ENCODE assay signal across 10 cellular contexts in the genomic region with DNA sequence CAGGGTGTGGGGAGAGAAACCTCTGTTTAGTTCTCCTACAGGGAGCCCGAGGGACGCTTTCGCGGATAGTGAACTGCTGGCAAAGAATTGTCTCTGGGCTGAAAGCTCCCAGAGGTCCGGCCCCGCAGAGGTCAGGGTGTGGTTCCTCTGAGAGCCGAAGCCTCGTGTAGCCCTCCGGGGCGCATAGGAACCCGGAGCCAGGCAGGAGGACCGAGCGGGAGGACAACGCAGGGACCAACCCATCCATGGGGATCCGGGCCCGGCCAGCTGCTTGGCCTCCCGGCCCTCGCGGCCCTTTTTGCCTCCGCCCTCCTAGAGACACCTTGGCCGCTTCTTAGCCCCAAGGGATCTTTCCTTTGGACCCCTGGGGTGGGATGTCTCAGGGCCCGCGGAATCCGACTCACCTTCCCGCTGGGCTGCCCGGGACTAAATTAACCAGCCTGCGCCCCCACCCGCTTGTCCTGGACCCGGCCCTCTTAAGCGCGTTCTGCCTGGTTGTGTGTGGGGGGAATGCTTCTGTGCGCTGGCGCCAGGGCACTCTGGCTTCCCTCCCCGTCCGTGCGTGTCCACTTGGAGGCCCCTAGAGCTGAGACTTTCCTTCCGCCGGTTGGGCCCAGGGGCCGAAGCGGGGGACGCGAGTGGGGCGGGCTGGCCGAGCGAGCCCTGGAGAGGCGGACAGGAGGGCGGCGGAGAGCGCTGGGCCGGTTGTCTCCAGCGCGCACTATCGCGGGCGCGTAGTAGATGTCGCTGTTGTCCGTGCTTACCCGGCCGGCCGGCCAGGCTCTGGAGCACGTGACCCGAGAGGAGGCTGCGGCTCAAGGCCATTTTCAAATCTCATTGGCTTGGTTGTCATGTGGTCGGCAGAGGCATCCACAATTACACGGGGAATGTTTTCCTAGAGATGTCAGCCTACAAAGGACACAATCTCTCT. TPM values are rescaled to one million over a fixed set of nuclear protein-coding genes. Genes with fewer than 3 reads are reported as not detected.
DNase-seq lines count a peak whose midpoint lies in the region; ATAC-seq, FAIRE-seq and TF ChIP-seq lines count a peak whose summit lies in the region.
"Had no signal": no experiment of that assay in that cellular context is flagged by ENCODE, and none has a peak within 500 bp of the region (broad histone marks: within the 10 kb centered on the region; RNA-seq: fewer than 3 reads in every experiment).

A gene (plus strand): TSS at position 896 of the 931 bp plus-strand sequence. CDS start 56 bp downstream, outside the sequence.

- WGBS in HepG2 (ENCODE audit: low lambda C conversion rate), result 46% methylated on average over 57 of the region's 66 CpGs

- POLR2A ChIA-PET in activated CD4-positive, alpha-beta memory T cell treated with anti-CD3 and anti-CD28 coated beads, Interleukin-2, amount 10 ng/mL, durations not matched to agents 7 days and 5 days (lab: Charles Lee), result no interaction called here
- POLR2A ChIA-PET in activated CD4-positive, alpha-beta memory T cell treated with anti-CD3 and anti-CD28 coated beads for 36 hours (lab: Charles Lee), result no interaction called here
- POLR2A ChIA-PET in HepG2 (lab: Yijun Ruan, JAX), result no interaction called here

- CTCF ChIA-PET in activated CD4-positive, alpha-beta memory T cell treated with anti-CD3 and anti-CD28 coated beads, Interleukin-2, amount 10 ng/mL, durations not matched to agents 7 days and 5 days (lab: Charles Lee), result interaction anchor here (1.0 kb wide), 1 partner anchor 16 kb away, joined by 4 read pairs; no protein-coding TSS in a partner anchor
- CTCF ChIA-PET in activated CD4-positive, alpha-beta memory T cell treated with anti-CD3 and anti-CD28 coated beads for 36 hours (lab: Charles Lee), result no interaction called here
- CTCF ChIA-PET in HepG2 (lab: Yijun Ruan, JAX; ENCODE audit: low intra/inter-chr PET ratio, low total read pairs), result no interaction called here

- intact Hi-C loops in activated CD4-positive, alpha-beta memory T cell treated with anti-CD3 and anti-CD28 coated beads for 36 hours (cut with micrococcal nuclease), result no loop called here
- intact Hi-C loops in HepG2 (cut with micrococcal nuclease; ENCODE audit: unreplicated experiment), result no loop called here

- no TSS peak for BruUV-seq in HepG2 (replicated peaks; lab: Mats Ljungman, UMichigan)

- H3K79me2 ChIP-seq in astrocyte (ENCODE audit: insufficient read depth, low read length) (no peaks in the 10 kb centered on the region), HepG2 (ENCODE audit: insufficient read depth, low read length) (no peaks in the 10 kb centered on the region)

- H2AFZ ChIP-seq in astrocyte (ENCODE audit: low read depth, low read length), result no peak within 1 kb of the TSS
- no peak within 1 kb of the TSS for H2AFZ ChIP-seq in HepG2 (ENCODE audit: low read length)

- TF ChIP-seq CTCF in astrocyte (IDR thresholded peaks at IDR 0.05; ENCODE audit: insufficient read depth, low read depth, low read length) (no peak), HepG2 (CRISPR knock-in tag; IDR thresholded peaks at IDR 0.05) (no peak), type B pancreatic cell (conservative IDR thresholded peaks at IDR 0.05) (peak; percentile 51)

- H3K4me2 ChIP-seq in astrocyte (ENCODE audit: low read length) (no peak within 1 kb of the TSS), HepG2 (ENCODE audit: low read depth, low read length) (no peak within 1 kb of the TSS)

- H3K27me3 Mint-ChIP-seq in activated CD4-positive, alpha-beta memory T cell treated with anti-CD3 and anti-CD28 coated beads, Interleukin-2, amount 10 ng/mL, durations not matched to agents 7 days and 5 days, result peaks cover 92% of the 10 kb centered on the region
- peaks cover 90% of the 10 kb centered on the region for H3K27me3 Mint-ChIP-seq in activated CD4-positive, alpha-beta memory T cell treated with anti-CD3 and anti-CD28 coated beads for 36 hours
- peaks cover 90% of the 10 kb centered on the region for H3K27me3 Mint-ChIP-seq in astrocyte (ENCODE audit: low read depth, unreplicated experiment)
- H3K27me3 Mint-ChIP-seq in type B pancreatic cell, result peaks cover 99% of the 10 kb centered on the region

- H3K9ac ChIP-seq in astrocyte (ENCODE audit: low read length) (no peak within 1 kb of the TSS), HepG2 (ENCODE audit: insufficient read depth, low read depth, low read length) (no peak within 1 kb of the TSS)

- H3K4me1 Mint-ChIP-seq in activated CD4-positive, alpha-beta memory T cell treated with anti-CD3 and anti-CD28 coated beads, Interleukin-2, amount 10 ng/mL, durations not matched to agents 7 days and 5 days, result peaks cover 6% of the 10 kb centered on the region
- H3K4me1 Mint-ChIP-seq in activated CD4-positive, alpha-beta memory T cell treated with anti-CD3 and anti-CD28 coated beads for 36 hours (ENCODE audit: low read depth), result peaks cover 3% of the 10 kb centered on the region
- H3K4me1 Mint-ChIP-seq in astrocyte (ENCODE audit: low read depth, unreplicated experiment), result no peaks in the 10 kb centered on the region
- H3K4me1 Mint-ChIP-seq in type B pancreatic cell (ENCODE audit: unreplicated experiment), result no peaks in the 10 kb centered on the region

- no peaks in the 10 kb centered on the region for H4K20me1 ChIP-seq in astrocyte (ENCODE audit: insufficient read depth, low read length)
- no peaks in the 10 kb centered on the region for H4K20me1 ChIP-seq in HepG2 (ENCODE audit: insufficient read depth, low read length)

- H3K27ac Mint-ChIP-seq in activated CD4-positive, alpha-beta memory T cell treated with anti-CD3 and anti-CD28 coated beads, Interleukin-2, amount 10 ng/mL, durations not matched to agents 7 days and 5 days, result peak within 1 kb of the TSS; percentile 35
- H3K27ac Mint-ChIP-seq in activated CD4-positive, alpha-beta memory T cell treated with anti-CD3 and anti-CD28 coated beads for 36 hours, result no peak within 1 kb of the TSS
- H3K27ac Mint-ChIP-seq in astrocyte (ENCODE audit: unreplicated experiment) (peak within 1 kb of the TSS; percentile 84), type B pancreatic cell (no peak within 1 kb of the TSS)

- H3K36me3 Mint-ChIP-seq in activated CD4-positive, alpha-beta memory T cell treated with anti-CD3 and anti-CD28 coated beads, Interleukin-2, amount 10 ng/mL, durations not matched to agents 7 days and 5 days (ENCODE audit: low read depth), result peaks cover 8% of the 10 kb centered on the region
- H3K36me3 Mint-ChIP-seq in activated CD4-positive, alpha-beta memory T cell treated with anti-CD3 and anti-CD28 coated beads for 36 hours, result peaks cover 10% of the 10 kb centered on the region
- peaks cover 5% of the 10 kb centered on the region for H3K36me3 Mint-ChIP-seq in astrocyte (ENCODE audit: low read depth, unreplicated experiment)
- peaks cover 9% of the 10 kb centered on the region for H3K36me3 Mint-ChIP-seq in type B pancreatic cell

- H3K36me3 ChIP-seq in astrocyte (ENCODE audit: insufficient read depth, low read length) (no peaks in the 10 kb centered on the region), HepG2 (replicated peaks in 1 of 2; ENCODE audit: control insufficient read depth in 1 of 2, insufficient read depth in 2 of 2, low read length in 2 of 2) (no peaks in the 10 kb centered on the region)
- H3K36me3 ChIP-seq: upper lobe of left lung had no signal

- no peaks in the 10 kb centered on the region for H3K4me1 ChIP-seq in astrocyte (ENCODE audit: insufficient read depth, low read length)
- H3K4me1 ChIP-seq in HepG2 (ENCODE audit: insufficient read depth, low read length), result peaks cover 14% of the 10 kb centered on the region

- H3K9me3 ChIP-seq in astrocyte (ENCODE audit: insufficient read depth, low read depth, low read length), result peaks cover 9% of the 10 kb centered on the region
- no peaks in the 10 kb centered on the region for H3K9me3 ChIP-seq in HepG2 (ENCODE audit: low read length)
- H3K9me3 ChIP-seq: upper lobe of left lung had no signal

- TF ChIP-seq POLR2A in HepG2 (IDR thresholded peaks at IDR 0.05; ENCODE audit: insufficient read depth in 1 of 2, low read depth in 2 of 2, low read length in 2 of 2), result no peak

- H3K4me3 Mint-ChIP-seq in activated CD4-positive, alpha-beta memory T cell treated with anti-CD3 and anti-CD28 coated beads, Interleukin-2, amount 10 ng/mL, durations not matched to agents 7 days and 5 days, result no peak within 1 kb of the TSS
- H3K4me3 Mint-ChIP-seq in activated CD4-positive, alpha-beta memory T cell treated with anti-CD3 and anti-CD28 coated beads for 36 hours, result no peak within 1 kb of the TSS
- H3K4me3 Mint-ChIP-seq in astrocyte (ENCODE audit: unreplicated experiment) (no peak within 1 kb of the TSS), type B pancreatic cell (peak within 1 kb of the TSS; percentile 58)

- no peak for TF ChIP-seq RAD21 in HepG2 (CRISPR knock-in tag; IDR thresholded peaks at IDR 0.05)

- H3K4me3 ChIP-seq in astrocyte (ENCODE audit: insufficient read depth, low read depth, low read length), result no peak within 1 kb of the TSS
- H3K4me3 ChIP-seq in HepG2 (replicated peaks in 1 of 3; ENCODE audit: insufficient read depth in 1 of 3, low read depth in 2 of 3, low read length in 3 of 3), result no peak within 1 kb of the TSS
- H3K4me3 ChIP-seq: upper lobe of left lung had no signal

- in situ Hi-C loops in HepG2 (cut with HindIII; ENCODE audit: extremely low pct_ligation_motif_present, low pct_unique_long_range_greater_than_20kb), result no loop called here

- no peaks in the 10 kb centered on the region for H3K9me3 Mint-ChIP-seq in activated CD4-positive, alpha-beta memory T cell treated with anti-CD3 and anti-CD28 coated beads, Interleukin-2, amount 10 ng/mL, durations not matched to agents 7 days and 5 days
- no peaks in the 10 kb centered on the region for H3K9me3 Mint-ChIP-seq in activated CD4-positive, alpha-beta memory T cell treated with anti-CD3 and anti-CD28 coated beads for 36 hours
- peaks cover 36% of the 10 kb centered on the region for H3K9me3 Mint-ChIP-seq in astrocyte (ENCODE audit: unreplicated experiment)
- H3K9me3 Mint-ChIP-seq in type B pancreatic cell, result peaks cover 6% of the 10 kb centered on the region

- no peak for DNase-seq in activated CD4-positive, alpha-beta memory T cell treated with anti-CD3 and anti-CD28 coated beads, Interleukin-2, amount 10 ng/mL, durations not matched to agents 7 days and 5 days
- no peak for DNase-seq in activated CD4-positive, alpha-beta memory T cell treated with anti-CD3 and anti-CD28 coated beads for 36 hours
- DNase-seq in astrocyte (ENCODE audit: low read depth) (no peak), HepG2 (ENCODE audit: low spot score) (no peak), type B pancreatic cell (ENCODE audit: extremely low spot score, unreplicated experiment) (no peak), SIG-M5 (lab: John Stamatoyannopoulos, UW) (no peak), cortex of kidney (lab: John Stamatoyannopoulos, UW) (no peak)

- H3K27ac ChIP-seq in astrocyte (ENCODE audit: low read depth, low read length), result no peak within 1 kb of the TSS
- H3K27ac ChIP-seq in HepG2 (ENCODE audit: extremely low read length, insufficient read depth, low read length), result no peak within 1 kb of the TSS
- H3K27ac ChIP-seq: upper lobe of left lung had no signal

- H3K27me3 ChIP-seq in astrocyte (ENCODE audit: insufficient read depth, low read length) (peaks cover 99% of the 10 kb centered on the region), HepG2 (ENCODE audit: control insufficient read depth in 1 of 2, insufficient read depth in 2 of 2, low read length in 2 of 2) (peaks cover 27 to 97% of the 10 kb centered on the region in 2 experiments)

- ATAC-seq in HepG2, result no peak
- ATAC-seq in HG02798 (IDR thresholded peaks at IDR 0.05; ENCODE audit: poor library complexity, unreplicated experiment), result no peak

- FAIRE-seq in astrocyte (lab: Jason Lieb, UNC) (no peak), HepG2 (lab: Jason Lieb, UNC) (no peak)

- TF ChIP-seq EP300 in HepG2 (IDR thresholded peaks at IDR 0.05; ENCODE audit: low read depth in 2 of 2, low read length in 2 of 2) (no peak), HepG2 (CRISPR knock-in tag; IDR thresholded peaks at IDR 0.05; ENCODE audit: borderline replicate concordance) (no peak)

RNA-seq across cellular contexts. Expression of the gene that starts here (rescaled TPM):
- total RNA-seq in activated CD4-positive, alpha-beta memory T cell treated with anti-CD3 and anti-CD28 coated beads, Interleukin-2, amount 10 ng/mL, durations not matched to agents 7 days and 5 days, result not detected
- not detected for total RNA-seq in activated CD4-positive, alpha-beta memory T cell treated with anti-CD3 and anti-CD28 coated beads for 36 hours
- total RNA-seq in astrocyte (not detected in 2 replicates), HepG2 (2016; rRNA removed; fragmentation: Illumina TruSeq; extraction: Trizol) (not detected in 2 replicates), type B pancreatic cell (ENCODE audit: low replicate concordance) (0.19 and 0.56 TPM in 2 replicates)
- not detected in 2 replicates for total RNA-seq in HepG2 (2016; cell fraction: cytosol; rRNA removed; fragmentation: Illumina TruSeq; extraction: Trizol; ENCODE audit: low read depth)
- not detected in 2 replicates for total RNA-seq in HepG2 (2016; cell fraction: insoluble cytoplasmic fraction; rRNA removed; fragmentation: Illumina TruSeq; extraction: Trizol)
- not detected in 2 replicates for total RNA-seq in HepG2 (2016; cell fraction: membrane; rRNA removed; fragmentation: Illumina TruSeq; extraction: Trizol)
- not detected in 2 replicates for total RNA-seq in HepG2 (2016; cell fraction: nucleus; rRNA removed; fragmentation: Illumina TruSeq; extraction: Trizol)
- polyA plus RNA-seq in HepG2 (2011; rRNA removed), result not detected in 2 replicates
- not detected in 2 replicates for polyA plus RNA-seq in HepG2 (2011; cell fraction: cytosol; rRNA removed)
- polyA plus RNA-seq in HepG2 (2011; cell fraction: nucleus; rRNA removed), result not detected in 2 replicates
- not detected in 2 replicates for polyA plus RNA-seq in HepG2 (2012)
- not detected in 2 replicates for polyA plus RNA-seq in HepG2 (2016; cell fraction: cytosol; fragmentation: Illumina TruSeq; extraction: Trizol; ENCODE audit: low read depth)
- not detected in 2 replicates for polyA plus RNA-seq in HepG2 (2016; cell fraction: insoluble cytoplasmic fraction; fragmentation: Illumina TruSeq; extraction: Trizol; ENCODE audit: low read depth)
- polyA plus RNA-seq in HepG2 (2016; cell fraction: membrane; fragmentation: Illumina TruSeq; extraction: Trizol; ENCODE audit: low read depth), result not detected in 2 replicates
- not detected in 2 replicates for polyA plus RNA-seq in HepG2 (2016; cell fraction: nucleus; fragmentation: Illumina TruSeq; extraction: Trizol; ENCODE audit: insufficient read depth, low read depth)
- polyA minus RNA-seq in HepG2 (2011; rRNA and poly(A)+ RNA removed; ENCODE audit: low replicate concordance), result not detected in 2 replicates
- not detected in 2 replicates for polyA minus RNA-seq in HepG2 (2011; cell fraction: cytosol; rRNA and poly(A)+ RNA removed)
- polyA minus RNA-seq in HepG2 (2011; cell fraction: nucleus; rRNA and poly(A)+ RNA removed), result not detected in 2 replicates
- total RNA-seq: T-helper 1 cell treated with Interleukin-12 subunit alpha and Interleukin-12 subunit beta and Interleukin-4 antibody, amounts not matched to agents 30 ng/mL and 1 ng/mL, for 36 hours had no signal

Comparison
In these comparisons a context has a peak if more than half of its experiments do, and no peak if none do; other contexts are left out.
1. H3K27ac Mint-ChIP-seq: peak in activated CD4-positive, alpha-beta memory T cell treated with anti-CD3 and anti-CD28 coated beads, Interleukin-2, amount 10 ng/mL, durations not matched to agents 7 days and 5 days (single experiment) and astrocyte (single experiment); none in activated CD4-positive, alpha-beta memory T cell treated with anti-CD3 and anti-CD28 coated beads for 36 hours (single experiment) and type B pancreatic cell (single experiment).